In genomic region chr10:93702278-93703001, GRCh38 we compare ENCODE assay signal across 8 cellular contexts. TPM values are rescaled to one million over a fixed set of nuclear protein-coding genes. Genes with fewer than 3 reads are reported as not detected.
A peak's percentile ranks its signal among the peaks of the same experiment; 100 is the strongest.
DNase-seq lines count a peak whose midpoint lies in the region; ATAC-seq and TF ChIP-seq lines count a peak whose summit lies in the region.

TSS of gene FRA10AC1 (minus strand) at chr10:93702592. CDS start at chr10:93700106, 2,486 bp downstream.

- H3K4me1 ChIP-seq in osteoblast (ENCODE audit: insufficient read depth, low read length) (peaks cover 12% of the 10 kb centered on the region), thoracic aorta (ENCODE audit: control insufficient read depth in 1 of 2, low read depth in 2 of 2) (peaks cover 12% of the 10 kb centered on the region in 2 donors)

- peak within 1 kb of the TSS; percentile 99 for H3K4me2 ChIP-seq in osteoblast (ENCODE audit: insufficient read depth, low read length)

- no peaks in the 10 kb centered on the region for H3K27me3 ChIP-seq in osteoblast (ENCODE audit: insufficient read depth, low read length)
- no peaks in the 10 kb centered on the region for H3K27me3 ChIP-seq in thoracic aorta (replicated peaks; ENCODE audit: insufficient read depth)

- intact Hi-C loops in head of caudate nucleus (cut with DNase I), result loop anchor here (5.0 to 10.0 kb wide), 2 partner anchors 52 to 115 kb away; partner anchors contain the start of gene LGI1

- peak; percentile 78 for DNase-seq in GM10248 (ENCODE audit: extremely low spot score)
- DNase-seq in HFF-Myc (ENCODE audit: extremely low read depth, low read depth), result peak; percentile 68
- peak; percentile 84 for DNase-seq in NAMALWA (ENCODE audit: low spot score)
- DNase-seq in SK-N-MC (ENCODE audit: low read depth, low spot score), result peak; percentile 24
- DNase-seq in activated naive CD4-positive, alpha-beta T cell treated with anti-CD3 and anti-CD28 coated beads, Interleukin-2, amount 50 U/mL, for 16 hours, result peak; percentile 87
- DNase-seq in head of caudate nucleus, result peak; percentile 81 to 97 (median 92)
- DNase-seq in osteoblast (ENCODE audit: insufficient read length, low spot score, missing footprints), result peak; percentile 92
- DNase-seq in thoracic aorta (ENCODE audit: low spot score), result peak; percentile 84

- CTCF ChIA-PET in GM10248 (lab: Yijun Ruan, JAX), result interaction anchor here (0.9 to 2.9 kb wide), 8 partner anchors 11 to 327 kb away, joined by 3 to 10 read pairs (median 4); no protein-coding TSS in a partner anchor

- H3K36me3 ChIP-seq in SK-N-MC (ENCODE audit: insufficient read depth, low read length) (peaks cover 4% of the 10 kb centered on the region; the same call in 1 of the 2 replicates), osteoblast (ENCODE audit: insufficient read depth, low read length) (peaks cover 23% of the 10 kb centered on the region), thoracic aorta (peaks cover under 1% of the 10 kb centered on the region)

- peak within 1 kb of the TSS; percentile 84 for H3K9ac ChIP-seq in SK-N-MC (ENCODE audit: insufficient read length)

- H3K27ac ChIP-seq in SK-N-MC (no peak within 1 kb of the TSS), osteoblast (ENCODE audit: low read depth, low read length) (peak within 1 kb of the TSS; percentile 93), thoracic aorta (peak within 1 kb of the TSS; percentile 78 to 83)

- POLR2A ChIA-PET in GM10248 (lab: Yijun Ruan, JAX), result interaction anchor here (0.6 to 1.1 kb wide), 2 partner anchors 13 kb away, joined by 4 to 5 read pairs; no protein-coding TSS in a partner anchor

- peaks cover 8% of the 10 kb centered on the region for H3K79me2 ChIP-seq in osteoblast (ENCODE audit: insufficient read depth, low read length)

- H4K20me1 ChIP-seq in osteoblast (ENCODE audit: insufficient read depth, low read length), result no peaks in the 10 kb centered on the region

- ATAC-seq in thoracic aorta (ENCODE audit: insufficient number of reproducible peaks, low FRiP score, low read depth), result peak; percentile 81

- H2AFZ ChIP-seq in osteoblast (ENCODE audit: low read length), result peak within 1 kb of the TSS; percentile 98

- H3K4me3 ChIP-seq in HFF-Myc (replicated peaks; ENCODE audit: low read depth, low read length), result peak within 1 kb of the TSS; percentile 78
- H3K4me3 ChIP-seq in SK-N-MC, result peak within 1 kb of the TSS; percentile 85
- H3K4me3 ChIP-seq in osteoblast (ENCODE audit: insufficient read depth, low read length), result peak within 1 kb of the TSS; percentile 74
- peak within 1 kb of the TSS; percentile 78 for H3K4me3 ChIP-seq in thoracic aorta

- H3K9me3 ChIP-seq in SK-N-MC (ENCODE audit: low read depth, low read length), result no peaks in the 10 kb centered on the region
- no peaks in the 10 kb centered on the region for H3K9me3 ChIP-seq in osteoblast (ENCODE audit: low read depth, low read length)
- H3K9me3 ChIP-seq in thoracic aorta, result no peaks in the 10 kb centered on the region

- TF ChIP-seq CTCF in GM10248 (IDR thresholded peaks at IDR 0.05; ENCODE audit: control extremely low read depth, extremely low read depth, low read depth, missing control alignments), result peak; percentile 35
- TF ChIP-seq CTCF in HFF-Myc (IDR thresholded peaks at IDR 0.05; ENCODE audit: low read depth, low read length, missing control alignments), result peak; percentile 19
- TF ChIP-seq CTCF in osteoblast (IDR thresholded peaks at IDR 0.05; ENCODE audit: extremely low read depth, low read depth, low read length), result peak; percentile 42
- TF ChIP-seq CTCF in thoracic aorta (IDR thresholded peaks at IDR 0.05), result peak; percentile 39

RNA-seq across cellular contexts. Expression of gene FRA10AC1, which starts in this region (rescaled TPM):
- total RNA-seq in osteoblast (8.7 and 28.3 TPM in 2 replicates), thoracic aorta (10 to 100 TPM; 25.7 to 35.9 TPM)

Comparison
In these comparisons a context has a peak if more than half of its experiments do, and no peak if none do; other contexts are left out.
1. DNase-seq: peak in every context shown above with its lines; median percentile 92 in head of caudate nucleus; 92 in osteoblast; 87 in activated naive CD4-positive, alpha-beta T cell treated with anti-CD3 and anti-CD28 coated beads, Interleukin-2, amount 50 U/mL, for 16 hours; 84 in NAMALWA; 84 in thoracic aorta; 78 in GM10248; 68 in HFF-Myc; 24 in SK-N-MC.